Comparison of ENCODE assay signal across 2 cellular contexts in the genomic region with DNA sequence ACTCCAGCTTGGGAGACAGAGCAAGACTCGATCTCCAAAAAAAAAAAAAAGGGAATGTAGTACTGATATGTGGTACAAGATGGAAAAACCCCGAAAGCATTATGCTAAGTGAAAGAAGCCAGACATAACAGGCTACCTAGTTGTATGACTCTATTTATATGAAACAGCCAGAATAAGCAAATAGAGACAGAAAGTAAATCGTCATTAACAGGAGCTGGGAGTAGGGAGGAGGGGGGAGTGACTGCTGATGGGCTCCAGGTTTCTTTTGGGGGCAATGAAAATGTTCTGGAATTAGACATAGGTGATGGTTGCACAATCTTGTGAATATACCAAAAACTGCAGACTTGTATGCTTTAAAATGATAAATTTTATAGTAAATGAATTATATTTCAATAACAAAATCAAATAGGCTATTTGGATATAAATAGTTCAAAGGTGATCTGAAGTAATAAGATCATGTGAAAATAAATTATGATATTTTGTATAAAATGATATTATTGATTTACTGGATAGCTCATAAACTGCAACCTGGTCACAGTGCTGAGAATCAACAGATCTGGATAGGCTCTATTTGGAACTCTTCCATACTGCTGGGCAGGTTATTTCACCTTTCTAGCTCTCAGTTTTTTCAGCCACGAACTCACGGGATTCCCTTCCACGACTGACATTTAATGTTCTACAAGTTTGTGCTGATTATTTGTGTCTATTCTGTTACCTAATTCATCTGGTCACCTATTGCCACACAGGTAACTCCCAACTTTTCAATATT.
TF ChIP-seq lines count a peak whose summit lies in the region.

No MANE protein-coding gene starts in this region.

TF ChIP-seq in IMR-90, 13 proteins besides CTCF, POLR2A, EP300 and RAD21:
- no peak for TF ChIP-seq BHLHE40 (IDR thresholded peaks at IDR 0.05; ENCODE audit: low read depth, low read length)
- no peak for TF ChIP-seq MAFK (IDR thresholded peaks at IDR 0.05; ENCODE audit: low read depth, low read length)
- peak; percentile 42; the same call in 1 of the 2 replicates for TF ChIP-seq FOS (IDR thresholded peaks at IDR 0.05; ENCODE audit: low read depth, low read length)
- peak; percentile 89 for TF ChIP-seq MAZ (IDR thresholded peaks at IDR 0.05; ENCODE audit: borderline replicate concordance, low read depth, low read length)
- peak; percentile 82 for TF ChIP-seq CEBPB (IDR thresholded peaks at IDR 0.05; ENCODE audit: low read depth, low read length)

TF ChIP-seq in K562, 482 proteins besides CTCF, POLR2A, EP300 and RAD21:
- TF ChIP-seq CEBPG (CRISPR knock-in tag; IDR thresholded peaks at IDR 0.05) (no peak), CEBPG (tag; conservative IDR thresholded peaks at IDR 0.05 in 1 of 2, IDR thresholded peaks at IDR 0.05 in 1 of 2) (0 out of 4 replicates have a peak, but pooled peaks of 1 of the 2 experiments have one; percentile 11), CEBPB (tag; IDR thresholded peaks at IDR 0.05) (0 out of 2 replicates have a peak, but pooled peaks have one; percentile 32), PHF21A (IDR thresholded peaks at IDR 0.05; ENCODE audit: borderline replicate concordance, low read depth) (no peak), ZNF699 (CRISPR knock-in tag; IDR thresholded peaks at IDR 0.05; ENCODE audit: insufficient replicate concordance) (no peak)
- TF ChIP-seq, protein P1, sequence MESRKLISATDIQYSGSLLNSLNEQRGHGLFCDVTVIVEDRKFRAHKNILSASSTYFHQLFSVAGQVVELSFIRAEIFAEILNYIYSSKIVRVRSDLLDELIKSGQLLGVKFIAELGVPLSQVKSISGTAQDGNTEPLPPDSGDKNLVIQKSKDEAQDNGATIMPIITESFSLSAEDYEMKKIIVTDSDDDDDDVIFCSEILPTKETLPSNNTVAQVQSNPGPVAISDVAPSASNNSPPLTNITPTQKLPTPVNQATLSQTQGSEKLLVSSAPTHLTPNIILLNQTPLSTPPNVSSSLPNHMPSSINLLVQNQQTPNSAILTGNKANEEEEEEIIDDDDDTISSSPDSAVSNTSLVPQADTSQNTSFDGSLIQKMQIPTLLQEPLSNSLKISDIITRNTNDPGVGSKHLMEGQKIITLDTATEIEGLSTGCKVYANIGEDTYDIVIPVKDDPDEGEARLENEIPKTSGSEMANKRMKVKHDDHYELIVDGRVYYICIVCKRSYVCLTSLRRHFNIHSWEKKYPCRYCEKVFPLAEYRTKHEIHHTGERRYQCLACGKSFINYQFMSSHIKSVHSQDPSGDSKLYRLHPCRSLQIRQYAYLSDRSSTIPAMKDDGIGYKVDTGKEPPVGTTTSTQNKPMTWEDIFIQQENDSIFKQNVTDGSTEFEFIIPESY (CRISPR knock-in tag; IDR thresholded peaks at IDR 0.05) = no peak
- TF ChIP-seq, protein P2, sequence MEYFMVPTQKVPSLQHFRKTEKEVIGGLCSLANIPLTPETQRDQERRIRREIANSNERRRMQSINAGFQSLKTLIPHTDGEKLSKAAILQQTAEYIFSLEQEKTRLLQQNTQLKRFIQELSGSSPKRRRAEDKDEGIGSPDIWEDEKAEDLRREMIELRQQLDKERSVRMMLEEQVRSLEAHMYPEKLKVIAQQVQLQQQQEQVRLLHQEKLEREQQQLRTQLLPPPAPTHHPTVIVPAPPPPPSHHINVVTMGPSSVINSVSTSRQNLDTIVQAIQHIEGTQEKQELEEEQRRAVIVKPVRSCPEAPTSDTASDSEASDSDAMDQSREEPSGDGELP (CRISPR knock-in tag; IDR thresholded peaks at IDR 0.05; ENCODE audit: borderline replicate concordance) = no peak
